16 cellular contexts compared by ENCODE assay signal in the genomic region with DNA sequence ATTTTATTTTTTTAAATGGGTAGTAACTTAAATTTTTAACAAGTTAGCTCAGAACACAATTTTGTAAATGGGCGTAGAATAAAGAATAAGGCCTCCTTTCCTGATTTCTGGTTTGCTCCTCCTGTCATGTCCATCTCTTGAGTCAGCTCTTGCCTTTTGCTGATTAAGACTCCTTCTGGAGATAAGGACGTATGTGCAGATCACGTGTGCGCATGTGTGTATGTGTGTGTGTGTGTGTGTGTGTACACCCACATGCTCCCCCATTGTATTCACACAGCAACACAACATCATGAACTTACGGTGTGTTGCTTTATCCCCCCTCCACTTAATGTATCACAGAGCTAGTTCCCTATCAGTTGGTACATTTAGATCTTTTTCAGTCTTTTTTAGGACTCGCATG.
"Had no signal": no experiment of that assay in that cellular context is flagged by ENCODE, and none has a peak within 500 bp of the region (broad histone marks: within the 10 kb centered on the region; RNA-seq: fewer than 3 reads in every experiment).

No MANE protein-coding gene starts in this region.

- H3K27me3 Mint-ChIP-seq: activated CD4-positive, alpha-beta T cell treated with anti-CD3 and anti-CD28 coated beads, Interleukin-2, amount 10 ng/mL, durations not matched to agents 24 days and 14 days; activated CD8-positive, alpha-beta T cell treated with anti-CD3 and anti-CD28 coated beads for 36 hours; activated naive CD8-positive, alpha-beta T cell treated with anti-CD3 and anti-CD28 coated beads for 36 hours; activated T-helper 17 cell treated with anti-CD3 and anti-CD28 coated beads, Interleukin-2, amount 50 U/mL, for 72 hours; naive thymus-derived CD8-positive, alpha-beta T cell; stimulated activated naive B cell treated with anti-CD40 and anti-IgM and Interleukin-4, amounts not matched to agents 10 μg/mL and 1 μg/mL and 100 μg/mL, for 72 hours had no signal

- H3K9ac ChIP-seq: parathyroid adenoma had no signal

- FAIRE-seq: endothelial cell of umbilical vein had no signal

- H3K4me3 Mint-ChIP-seq: activated CD4-positive, alpha-beta T cell treated with anti-CD3 and anti-CD28 coated beads, Interleukin-2, amount 10 ng/mL, durations not matched to agents 24 days and 14 days; activated CD8-positive, alpha-beta T cell treated with anti-CD3 and anti-CD28 coated beads for 36 hours; activated naive CD8-positive, alpha-beta T cell treated with anti-CD3 and anti-CD28 coated beads for 36 hours; activated T-helper 17 cell treated with anti-CD3 and anti-CD28 coated beads, Interleukin-2, amount 50 U/mL, for 72 hours; dendritic cell treated with granulocyte-macrophage colony-stimulating factor and Interleukin-4, amounts not matched to agents 40 ng/mL and 50 ng/mL, for 4 days; naive thymus-derived CD8-positive, alpha-beta T cell had no signal

- DNase-seq: activated CD4-positive, alpha-beta T cell treated with anti-CD3 and anti-CD28 coated beads, Interleukin-2, amount 10 ng/mL, durations not matched to agents 24 days and 14 days; activated CD8-positive, alpha-beta T cell treated with anti-CD3 and anti-CD28 coated beads for 36 hours; activated naive CD4-positive, alpha-beta T cell; activated naive CD8-positive, alpha-beta T cell treated with anti-CD3 and anti-CD28 coated beads for 36 hours; activated T-cell treated with anti-CD3 and anti-CD28 coated beads, Interleukin-2, amount 50 U/mL, for 1 hour; amniotic stem cell; effector CD8-positive, alpha-beta T cell; mesendoderm; naive thymus-derived CD8-positive, alpha-beta T cell; stimulated activated CD4-positive, alpha-beta T cell treated with anti-CD3 and anti-CD28 coated beads, Interleukin-4, amount 100 ng/mL, for 4 hours had no signal

- H3K9me3 ChIP-seq: neutrophil had no signal

- H2AFZ ChIP-seq: parathyroid adenoma had no signal

- H3K27me3 ChIP-seq: neutrophil had no signal

- H3K36me3 ChIP-seq: neutrophil had no signal

- H3K27ac ChIP-seq: neutrophil, parathyroid adenoma had no signal

- H3K27ac Mint-ChIP-seq: activated CD4-positive, alpha-beta T cell treated with anti-CD3 and anti-CD28 coated beads, Interleukin-2, amount 10 ng/mL, durations not matched to agents 24 days and 14 days; activated CD8-positive, alpha-beta T cell treated with anti-CD3 and anti-CD28 coated beads for 36 hours; activated naive CD8-positive, alpha-beta T cell treated with anti-CD3 and anti-CD28 coated beads for 36 hours; activated T-helper 17 cell treated with anti-CD3 and anti-CD28 coated beads, Interleukin-2, amount 50 U/mL, for 72 hours; dendritic cell treated with granulocyte-macrophage colony-stimulating factor and Interleukin-4, amounts not matched to agents 40 ng/mL and 50 ng/mL, for 4 days had no signal
